8 cellular contexts compared by ENCODE assay signal in the genomic region with DNA sequence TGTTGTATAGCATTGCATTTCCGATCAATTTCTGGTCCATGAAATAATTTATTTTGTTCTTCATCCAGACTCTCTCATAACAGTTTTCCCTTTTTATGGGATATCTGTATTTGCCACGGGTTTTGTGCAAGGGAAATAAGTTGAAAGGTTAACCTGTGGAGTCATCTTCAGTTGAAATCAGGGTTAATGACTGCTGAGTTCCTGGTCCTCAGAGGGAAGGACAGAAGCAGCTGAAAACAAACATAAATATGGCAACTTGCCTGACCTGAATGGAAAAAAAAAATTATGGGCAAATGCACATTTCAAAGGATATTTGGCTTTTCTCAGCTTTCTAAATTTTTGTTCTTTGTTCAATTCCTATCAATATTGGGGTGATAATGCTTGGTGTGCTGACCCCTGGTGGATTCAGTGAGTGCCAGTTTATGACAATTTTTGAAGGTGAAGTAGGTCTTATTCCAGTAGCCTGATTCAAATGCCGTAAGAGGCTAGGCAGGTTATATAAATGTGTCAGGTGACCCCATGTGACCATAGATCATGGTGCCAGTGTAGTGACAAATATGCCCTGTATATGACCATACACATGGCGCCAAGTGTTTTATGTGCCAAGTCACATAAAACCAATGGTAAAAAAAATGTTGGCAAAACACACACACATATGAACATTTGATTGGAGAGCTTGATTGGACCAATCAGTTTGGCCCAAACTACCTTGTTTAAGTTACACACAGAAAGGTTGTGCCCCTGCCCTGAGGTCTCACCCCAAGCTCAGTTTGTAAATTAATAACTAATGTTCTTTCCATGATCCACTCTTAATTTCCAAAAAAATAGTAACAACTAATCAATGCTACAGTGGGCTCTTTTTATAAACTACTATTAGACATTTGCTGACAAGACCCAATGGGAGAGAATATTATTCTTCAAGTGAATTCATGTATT. TPM values are rescaled to one million over a fixed set of nuclear protein-coding genes. Genes with fewer than 3 reads are reported as not detected.
DNase-seq lines count a peak whose midpoint lies in the region; ATAC-seq and TF ChIP-seq lines count a peak whose summit lies in the region.

No MANE protein-coding gene starts in this region.

- H3K4me3 Mint-ChIP-seq in MCF 10A (ENCODE audit: unreplicated experiment) (no peak overlapping the region), naive B cell (no peak overlapping the region)
- no peak overlapping the region for H3K4me3 Mint-ChIP-seq in effector memory CD8-positive, alpha-beta T cell

- CTCF ChIA-PET in MCF 10A (lab: Yijun Ruan, JAX) = interaction anchor here (0.6 to 2.1 kb wide), 18 partner anchors 10 to 304 kb away, joined by 3 to 9 read pairs (median 4); no protein-coding TSS in a partner anchor

- H3K27ac Mint-ChIP-seq in MCF 10A (ENCODE audit: low read depth, unreplicated experiment) = no peak overlapping the region
- no peak overlapping the region for H3K27ac Mint-ChIP-seq in naive B cell
- no peak overlapping the region for H3K27ac Mint-ChIP-seq in effector memory CD8-positive, alpha-beta T cell

- peak; percentile 53 to 69 for ATAC-seq in naive B cell (ENCODE audit: low read depth in 2 of 2)
- no peak for ATAC-seq in effector memory CD8-positive, alpha-beta T cell (replicated peaks)

- H3K4me1 Mint-ChIP-seq in MCF 10A (ENCODE audit: insufficient read depth, unreplicated experiment) (no peaks in the 10 kb centered on the region), naive B cell (no peaks in the 10 kb centered on the region)
- H3K4me1 Mint-ChIP-seq in effector memory CD8-positive, alpha-beta T cell (ENCODE audit: low read depth in 2 of 2) = no peaks in the 10 kb centered on the region

- H3K4me3 ChIP-seq in LNCaP clone FGC (ENCODE audit: low read depth, low read length) = no peak overlapping the region

- intact Hi-C loops in MCF 10A (cut with micrococcal nuclease) = loop anchor here (1.0 kb wide), 1 partner anchor 92 kb away; no protein-coding TSS in a partner anchor

- BruUV-seq in MCF 10A (replicated peaks; lab: Mats Ljungman, UMichigan) = no TSS peak

- POLR2A ChIA-PET in MCF 10A (lab: Yijun Ruan, JAX) = interaction anchor here (0.7 kb wide), 1 partner anchor 31 kb away, joined by 4 read pairs; no protein-coding TSS in a partner anchor

- peak; percentile 10 for DNase-seq in SIG-M5 treated with dmso at 0.1 percent for 504 hours (lab: John Stamatoyannopoulos, UW; ENCODE audit: unreplicated experiment)
- DNase-seq in SIG-M5 (lab: John Stamatoyannopoulos, UW) = no peak
- peak; percentile 75 for DNase-seq in LNCaP clone FGC (ENCODE audit: low read depth)
- peak; percentile 43 for DNase-seq in MCF 10A (ENCODE audit: unreplicated experiment)
- DNase-seq in naive B cell = peak; percentile 11
- no peak for DNase-seq in effector memory CD8-positive, alpha-beta T cell
- DNase-seq in HuH-7.5 (ENCODE audit: low spot score) = no peak
- no peak for DNase-seq in NCI-H2227 treated with DMSO at 0.1 percent for 48 hours (lab: John Stamatoyannopoulos, UW)

- H3K9me3 Mint-ChIP-seq in MCF 10A (ENCODE audit: unreplicated experiment) (no peaks in the 10 kb centered on the region), naive B cell (peaks cover 0 to 3% (median 0%) of the 10 kb centered on the region in 7 donors)
- H3K9me3 Mint-ChIP-seq in effector memory CD8-positive, alpha-beta T cell = no peaks in the 10 kb centered on the region

- no peaks in the 10 kb centered on the region for H3K27me3 Mint-ChIP-seq in MCF 10A (ENCODE audit: insufficient read depth, unreplicated experiment)
- H3K27me3 Mint-ChIP-seq in naive B cell = peaks cover 5 to 9% (median 7%) of the 10 kb centered on the region in 3 donors
- peaks cover 20 to 37% of the 10 kb centered on the region in 2 donors for H3K27me3 Mint-ChIP-seq in effector memory CD8-positive, alpha-beta T cell

- TF ChIP-seq CTCF in LNCaP clone FGC (IDR thresholded peaks at IDR 0.05; ENCODE audit: control insufficient read depth, extremely low read depth, insufficient read depth) = peak; percentile 43
- peak; percentile 50 for TF ChIP-seq CTCF in MCF 10A (IDR thresholded peaks at IDR 0.05; ENCODE audit: unreplicated experiment)

- H3K36me3 Mint-ChIP-seq in MCF 10A (ENCODE audit: insufficient read depth, unreplicated experiment) (no peaks in the 10 kb centered on the region), naive B cell (no peaks in the 10 kb centered on the region)
- no peaks in the 10 kb centered on the region for H3K36me3 Mint-ChIP-seq in effector memory CD8-positive, alpha-beta T cell (ENCODE audit: insufficient read depth)

RNA-seq across cellular contexts. Expression of gene FAM124B, which starts 47.6 kb away (rescaled TPM):
- not detected in 2 replicates for total RNA-seq in MCF 10A (2022)
- under 1 TPM in 2 of 6 donors, not detected in 4; 0.20 to 0.38 TPM for polyA plus RNA-seq in naive B cell (ENCODE audit: low read depth in 6 of 6)

Comparison
In these comparisons a context has a peak if more than half of its experiments do, and no peak if none do; other contexts are left out.
1. DNase-seq: peak in SIG-M5 treated with dmso at 0.1 percent for 504 hours (single experiment), LNCaP clone FGC (single experiment), MCF 10A (single experiment) and naive B cell (single experiment); none in SIG-M5 (single experiment), effector memory CD8-positive, alpha-beta T cell (0 of 3), HuH-7.5 (single experiment) and NCI-H2227 treated with DMSO at 0.1 percent for 48 hours (single experiment).